In genomic region chr1:8477199-8477982, GRCh38 we compare ENCODE assay signal across 9 cellular contexts.
DNase-seq lines count a peak whose midpoint lies in the region; ATAC-seq and FAIRE-seq lines count a peak whose summit lies in the region.
"Had no signal": no experiment of that assay in that cellular context is flagged by ENCODE, and none has a peak within 500 bp of the region (broad histone marks: within the 10 kb centered on the region; RNA-seq: fewer than 3 reads in every experiment).

No MANE protein-coding gene starts in this region.

- peak; percentile 57 for ATAC-seq in GM21717 (IDR thresholded peaks at IDR 0.05; ENCODE audit: unreplicated experiment)

- H3K4me3 ChIP-seq in GM08714 (ENCODE audit: low read length), result peak overlapping the region; percentile 39; the same call in 1 of the 2 replicates
- no peak overlapping the region for H3K4me3 ChIP-seq in iPS-20b (ENCODE audit: low read length)
- H3K4me3 ChIP-seq in H7 (ENCODE audit: insufficient read depth, low read depth, low read length), result no peak overlapping the region
- H3K4me3 ChIP-seq: heart right ventricle had no signal

- FAIRE-seq in RCC 7860 (lab: Jason Lieb, UNC), result peak; percentile 97

- H3K27me3 ChIP-seq in iPS-20b (ENCODE audit: insufficient read depth, low read length), result no peaks in the 10 kb centered on the region
- H3K27me3 ChIP-seq in H7 (ENCODE audit: control insufficient read depth, insufficient read depth, low read length), result no peaks in the 10 kb centered on the region
- H3K27me3 ChIP-seq: heart right ventricle had no signal

- H3K9ac ChIP-seq in iPS-20b (ENCODE audit: low read depth, low read length), result no peak overlapping the region

- H3K36me3 ChIP-seq in iPS-20b (ENCODE audit: insufficient read depth, low read depth, low read length) (no peaks in the 10 kb centered on the region), H7 (replicated peaks; ENCODE audit: control insufficient read depth, insufficient read depth, low read length) (no peaks in the 10 kb centered on the region)

- peak overlapping the region; percentile 38 for H3K27ac ChIP-seq in iPS-20b (ENCODE audit: low read length)

- peaks cover 27% of the 10 kb centered on the region for H3K4me1 ChIP-seq in iPS-20b (ENCODE audit: insufficient read depth, low read length)

- no peaks in the 10 kb centered on the region for H3K9me3 ChIP-seq in iPS-20b (ENCODE audit: insufficient read depth, low read depth, low read length)
- H3K9me3 ChIP-seq: heart right ventricle had no signal

- DNase-seq in RCC 7860 (ENCODE audit: low spot score) (peak; percentile 83), H7 (no peak), globus pallidus (ENCODE audit: low spot score) (no peak), NCI-H1417 treated with DMSO at 0.1 percent for 48 hours (lab: John Stamatoyannopoulos, UW) (no peak), DMS53 (lab: John Stamatoyannopoulos, UW) (no peak)
- DNase-seq: heart right ventricle had no signal
